11 cellular contexts compared by ENCODE assay signal in the genomic region with DNA sequence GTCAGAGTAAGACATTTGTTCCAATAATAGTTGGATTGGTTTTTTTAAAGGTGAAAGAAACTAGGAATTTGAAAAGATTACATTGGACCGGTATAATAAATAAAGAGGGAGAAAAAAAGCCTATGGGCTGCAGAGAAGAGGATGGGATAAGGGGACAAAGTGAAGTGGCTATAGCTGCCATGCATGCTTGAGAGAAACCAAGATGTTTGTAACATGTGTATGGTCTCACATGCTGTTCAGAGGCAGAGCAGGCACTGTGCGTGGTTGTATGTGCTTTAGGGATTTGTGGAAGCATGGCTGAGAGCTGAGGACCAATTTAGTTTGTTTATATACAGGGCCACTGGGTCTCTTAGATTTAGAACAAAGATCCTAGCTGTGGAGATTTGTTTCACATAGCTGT. TPM values are rescaled to one million over a fixed set of nuclear protein-coding genes. Genes with fewer than 3 reads are reported as not detected.
DNase-seq lines count a peak whose midpoint lies in the region; ATAC-seq and TF ChIP-seq lines count a peak whose summit lies in the region.
"Had no signal": no experiment of that assay in that cellular context is flagged by ENCODE, and none has a peak within 500 bp of the region (broad histone marks: within the 10 kb centered on the region; RNA-seq: fewer than 3 reads in every experiment).

No MANE protein-coding gene starts in this region.

- DNase-seq in activated naive CD4-positive, alpha-beta T cell treated with anti-CD3 and anti-CD28 coated beads, Interleukin-2, amount 50 U/mL, for 16 hours: no peak
- DNase-seq in left lung: no peak
- DNase-seq in upper lobe of right lung: no peak
- DNase-seq in WTC11 (ENCODE audit: low spot score): no peak
- no peak for DNase-seq in UCSD-AML1 (lab: John Stamatoyannopoulos, UW; ENCODE audit: unreplicated experiment)
- DNase-seq in mucosa of descending colon: no peak
- DNase-seq: activated T-cell treated with anti-CD3 and anti-CD28 coated beads for 4 hours, AML-193, SHP77 had no signal

- TF ChIP-seq CTCF in left lung (IDR thresholded peaks at IDR 0.05) (no peak), upper lobe of right lung (IDR thresholded peaks at IDR 0.05) (no peak), WTC11 (IDR thresholded peaks at IDR 0.05) (no peak), mucosa of descending colon (IDR thresholded peaks at IDR 0.05) (no peak)

- POLR2A ChIA-PET in WTC11 (lab: Charles Lee): no interaction called here

- H3K4me3 ChIP-seq in left lung: no peak overlapping the region
- H3K4me3 ChIP-seq in upper lobe of right lung: no peak overlapping the region
- H3K4me3 ChIP-seq in mucosa of descending colon: no peak overlapping the region

- H3K27me3 ChIP-seq in left lung (no peaks in the 10 kb centered on the region), upper lobe of right lung (no peaks in the 10 kb centered on the region)

- CTCF ChIA-PET in WTC11 (lab: Charles Lee): interaction anchor here (1.0 kb wide), 1 partner anchor 100 kb away, joined by 3 read pairs; no protein-coding TSS in a partner anchor

- H3K27me3 Mint-ChIP-seq in activated naive CD4-positive, alpha-beta T cell treated with anti-CD3 and anti-CD28 coated beads, Interleukin-2, amount 50 U/mL, for 24 hours: no peaks in the 10 kb centered on the region
- H3K27me3 Mint-ChIP-seq in activated T-helper 17 cell treated with anti-CD3 and anti-CD28 coated beads, Interleukin-2, amount 50 U/mL, for 72 hours: no peaks in the 10 kb centered on the region
- H3K27me3 Mint-ChIP-seq in WTC11 (ENCODE audit: low read depth): no peaks in the 10 kb centered on the region

- no peaks in the 10 kb centered on the region for H3K9me3 ChIP-seq in left lung
- H3K9me3 ChIP-seq in upper lobe of right lung: no peaks in the 10 kb centered on the region
- no peaks in the 10 kb centered on the region for H3K9me3 ChIP-seq in mucosa of descending colon

- H3K27ac Mint-ChIP-seq in activated naive CD4-positive, alpha-beta T cell treated with anti-CD3 and anti-CD28 coated beads, Interleukin-2, amount 50 U/mL, for 24 hours: peak overlapping the region; percentile 27
- no peak overlapping the region for H3K27ac Mint-ChIP-seq in activated T-helper 17 cell treated with anti-CD3 and anti-CD28 coated beads, Interleukin-2, amount 50 U/mL, for 72 hours
- no peak overlapping the region for H3K27ac Mint-ChIP-seq in WTC11

- H3K27ac ChIP-seq in left lung (peak overlapping the region; percentile 11 to 17), upper lobe of right lung (peak overlapping the region; percentile 19)

- intact Hi-C loops in left lung (cut with DNase I) (no loop called here), upper lobe of right lung (cut with DNase I) (no loop called here), mucosa of descending colon (cut with DNase I, micrococcal nuclease) (no loop called here)

- H3K36me3 ChIP-seq in left lung (no peaks in the 10 kb centered on the region), upper lobe of right lung (no peaks in the 10 kb centered on the region), mucosa of descending colon (ENCODE audit: low read depth) (no peaks in the 10 kb centered on the region)

- peaks cover 17 to 43% of the 10 kb centered on the region in 2 donors for H3K4me1 ChIP-seq in left lung
- peaks cover 27% of the 10 kb centered on the region for H3K4me1 ChIP-seq in upper lobe of right lung
- peaks cover 7% of the 10 kb centered on the region for H3K4me1 ChIP-seq in mucosa of descending colon (ENCODE audit: low read depth)

- ATAC-seq in activated T-helper 17 cell treated with anti-CD3 and anti-CD28 coated beads, Interleukin-2, amount 50 U/mL, for 72 hours (replicated peaks): no peak
- ATAC-seq in left lung: peak; percentile 65
- no peak for ATAC-seq in upper lobe of right lung
- ATAC-seq in WTC11: no peak
- no peak for ATAC-seq in mucosa of descending colon

- peaks cover 96% of the 10 kb centered on the region for H3K4me1 Mint-ChIP-seq in activated naive CD4-positive, alpha-beta T cell treated with anti-CD3 and anti-CD28 coated beads, Interleukin-2, amount 50 U/mL, for 24 hours
- peaks cover 63% of the 10 kb centered on the region for H3K4me1 Mint-ChIP-seq in activated T-helper 17 cell treated with anti-CD3 and anti-CD28 coated beads, Interleukin-2, amount 50 U/mL, for 72 hours
- H3K4me1 Mint-ChIP-seq in WTC11: no peaks in the 10 kb centered on the region; the same call in 1 of the 2 replicates

- H3K4me3 Mint-ChIP-seq in activated naive CD4-positive, alpha-beta T cell treated with anti-CD3 and anti-CD28 coated beads, Interleukin-2, amount 50 U/mL, for 24 hours: peak overlapping the region; percentile 8
- H3K4me3 Mint-ChIP-seq in activated T-helper 17 cell treated with anti-CD3 and anti-CD28 coated beads, Interleukin-2, amount 50 U/mL, for 72 hours: peak overlapping the region; percentile 36
- no peak overlapping the region for H3K4me3 Mint-ChIP-seq in WTC11

- peaks cover 5% of the 10 kb centered on the region for H3K36me3 Mint-ChIP-seq in activated naive CD4-positive, alpha-beta T cell treated with anti-CD3 and anti-CD28 coated beads, Interleukin-2, amount 50 U/mL, for 24 hours
- peaks cover 8% of the 10 kb centered on the region for H3K36me3 Mint-ChIP-seq in activated T-helper 17 cell treated with anti-CD3 and anti-CD28 coated beads, Interleukin-2, amount 50 U/mL, for 72 hours (ENCODE audit: low read depth)
- H3K36me3 Mint-ChIP-seq in WTC11: no peaks in the 10 kb centered on the region

- no peaks in the 10 kb centered on the region for H3K9me3 Mint-ChIP-seq in activated naive CD4-positive, alpha-beta T cell treated with anti-CD3 and anti-CD28 coated beads, Interleukin-2, amount 50 U/mL, for 24 hours
- H3K9me3 Mint-ChIP-seq in activated T-helper 17 cell treated with anti-CD3 and anti-CD28 coated beads, Interleukin-2, amount 50 U/mL, for 72 hours: no peaks in the 10 kb centered on the region
- no peaks in the 10 kb centered on the region for H3K9me3 Mint-ChIP-seq in WTC11

TF ChIP-seq in WTC11, 78 proteins besides CTCF, POLR2A, EP300 and RAD21 (continues in another document):
- TF ChIP-seq, protein P1, sequence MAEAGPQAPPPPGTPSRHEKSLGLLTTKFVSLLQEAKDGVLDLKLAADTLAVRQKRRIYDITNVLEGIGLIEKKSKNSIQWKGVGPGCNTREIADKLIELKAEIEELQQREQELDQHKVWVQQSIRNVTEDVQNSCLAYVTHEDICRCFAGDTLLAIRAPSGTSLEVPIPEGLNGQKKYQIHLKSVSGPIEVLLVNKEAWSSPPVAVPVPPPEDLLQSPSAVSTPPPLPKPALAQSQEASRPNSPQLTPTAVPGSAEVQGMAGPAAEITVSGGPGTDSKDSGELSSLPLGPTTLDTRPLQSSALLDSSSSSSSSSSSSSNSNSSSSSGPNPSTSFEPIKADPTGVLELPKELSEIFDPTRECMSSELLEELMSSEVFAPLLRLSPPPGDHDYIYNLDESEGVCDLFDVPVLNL (CRISPR knock-in tag; IDR thresholded peaks at IDR 0.05; ENCODE audit: borderline replicate concordance, low read depth): no peak
- TF ChIP-seq, protein P2, sequence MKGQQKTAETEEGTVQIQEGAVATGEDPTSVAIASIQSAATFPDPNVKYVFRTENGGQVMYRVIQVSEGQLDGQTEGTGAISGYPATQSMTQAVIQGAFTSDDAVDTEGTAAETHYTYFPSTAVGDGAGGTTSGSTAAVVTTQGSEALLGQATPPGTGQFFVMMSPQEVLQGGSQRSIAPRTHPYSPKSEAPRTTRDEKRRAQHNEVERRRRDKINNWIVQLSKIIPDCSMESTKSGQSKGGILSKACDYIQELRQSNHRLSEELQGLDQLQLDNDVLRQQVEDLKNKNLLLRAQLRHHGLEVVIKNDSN (CRISPR knock-in tag; IDR thresholded peaks at IDR 0.05): no peak
- no peak for TF ChIP-seq CREB1 (CRISPR knock-in tag; IDR thresholded peaks at IDR 0.05)
- TF ChIP-seq TCF7 (CRISPR knock-in tag; IDR thresholded peaks at IDR 0.05; ENCODE audit: low read depth): no peak
- TF ChIP-seq, protein P3, sequence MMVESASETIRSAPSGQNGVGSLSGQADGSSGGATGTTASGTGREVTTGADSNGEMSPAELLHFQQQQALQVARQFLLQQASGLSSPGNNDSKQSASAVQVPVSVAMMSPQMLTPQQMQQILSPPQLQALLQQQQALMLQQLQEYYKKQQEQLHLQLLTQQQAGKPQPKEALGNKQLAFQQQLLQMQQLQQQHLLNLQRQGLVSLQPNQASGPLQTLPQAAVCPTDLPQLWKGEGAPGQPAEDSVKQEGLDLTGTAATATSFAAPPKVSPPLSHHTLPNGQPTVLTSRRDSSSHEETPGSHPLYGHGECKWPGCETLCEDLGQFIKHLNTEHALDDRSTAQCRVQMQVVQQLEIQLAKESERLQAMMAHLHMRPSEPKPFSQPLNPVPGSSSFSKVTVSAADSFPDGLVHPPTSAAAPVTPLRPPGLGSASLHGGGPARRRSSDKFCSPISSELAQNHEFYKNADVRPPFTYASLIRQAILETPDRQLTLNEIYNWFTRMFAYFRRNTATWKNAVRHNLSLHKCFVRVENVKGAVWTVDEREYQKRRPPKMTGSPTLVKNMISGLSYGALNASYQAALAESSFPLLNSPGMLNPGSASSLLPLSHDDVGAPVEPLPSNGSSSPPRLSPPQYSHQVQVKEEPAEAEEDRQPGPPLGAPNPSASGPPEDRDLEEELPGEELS (CRISPR knock-in tag; IDR thresholded peaks at IDR 0.05): no peak
- TF ChIP-seq ESRRA (CRISPR knock-in tag; IDR thresholded peaks at IDR 0.05; ENCODE audit: borderline replicate concordance): no peak
- TF ChIP-seq, protein P4, sequence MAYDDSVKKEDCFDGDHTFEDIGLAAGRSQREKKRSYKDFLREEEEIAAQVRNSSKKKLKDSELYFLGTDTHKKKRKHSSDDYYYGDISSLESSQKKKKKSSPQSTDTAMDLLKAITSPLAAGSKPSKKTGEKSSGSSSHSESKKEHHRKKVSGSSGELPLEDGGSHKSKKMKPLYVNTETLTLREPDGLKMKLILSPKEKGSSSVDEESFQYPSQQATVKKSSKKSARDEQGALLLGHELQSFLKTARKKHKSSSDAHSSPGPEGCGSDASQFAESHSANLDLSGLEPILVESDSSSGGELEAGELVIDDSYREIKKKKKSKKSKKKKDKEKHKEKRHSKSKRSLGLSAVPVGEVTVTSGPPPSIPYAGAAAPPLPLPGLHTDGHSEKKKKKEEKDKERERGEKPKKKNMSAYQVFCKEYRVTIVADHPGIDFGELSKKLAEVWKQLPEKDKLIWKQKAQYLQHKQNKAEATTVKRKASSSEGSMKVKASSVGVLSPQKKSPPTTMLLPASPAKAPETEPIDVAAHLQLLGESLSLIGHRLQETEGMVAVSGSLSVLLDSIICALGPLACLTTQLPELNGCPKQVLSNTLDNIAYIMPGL (CRISPR knock-in tag; IDR thresholded peaks at IDR 0.05): no peak
- TF ChIP-seq SOX15 (CRISPR knock-in tag; IDR thresholded peaks at IDR 0.05): no peak
- TF ChIP-seq HMGA2 (CRISPR knock-in tag; IDR thresholded peaks at IDR 0.05): no peak
- TF ChIP-seq NFYB (CRISPR knock-in tag; conservative IDR thresholded peaks at IDR 0.05; ENCODE audit: low read depth): no peak
- no peak for TF ChIP-seq TEAD1 (CRISPR knock-in tag; IDR thresholded peaks at IDR 0.05)
- TF ChIP-seq JUN (CRISPR knock-in tag; IDR thresholded peaks at IDR 0.05): no peak

RNA-seq across cellular contexts. Expression of a gene that starts 32.7 kb away (rescaled TPM):
- total RNA-seq in activated T-helper 17 cell treated with anti-CD3 and anti-CD28 coated beads, Interleukin-2, amount 50 U/mL, for 72 hours: 10 to 100 TPM; 45.0 to 52.7 TPM
- total RNA-seq in left lung: 10 to 100 TPM; 37.3 to 40.6 TPM
- total RNA-seq in upper lobe of right lung: 50.6 TPM
- 4.7 to 6.4 TPM (median 5.2 TPM) in 3 replicates for total RNA-seq in WTC11 (2021)
- 10 to 100 TPM; 32.3 to 54.7 (median 38.2) TPM for total RNA-seq in mucosa of descending colon
